Comparison of ENCODE assay signal across 14 cellular contexts in the genomic region with DNA sequence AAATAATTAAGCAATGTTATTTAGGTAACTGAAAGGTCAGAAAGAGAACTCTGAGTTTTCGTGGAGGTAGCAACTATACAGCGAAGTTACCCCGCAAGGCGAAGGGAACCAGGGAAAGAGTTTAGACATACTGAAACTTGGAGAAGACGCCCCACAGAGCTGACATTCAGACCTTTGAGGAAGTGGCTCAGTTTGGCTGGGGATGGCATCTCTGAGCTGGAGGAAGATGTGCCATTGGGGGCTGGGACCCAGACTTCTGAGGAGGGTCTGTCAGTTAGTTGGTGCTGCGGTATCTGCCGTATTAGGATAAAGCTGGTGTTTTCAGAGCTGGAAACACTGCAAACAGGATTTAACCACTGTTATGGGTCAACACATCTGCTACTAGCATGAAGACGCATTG.
DNase-seq lines count a peak whose midpoint lies in the region; ATAC-seq and TF ChIP-seq lines count a peak whose summit lies in the region.
"Had no signal": no experiment of that assay in that cellular context is flagged by ENCODE, and none has a peak within 500 bp of the region (broad histone marks: within the 10 kb centered on the region; RNA-seq: fewer than 3 reads in every experiment).

No MANE protein-coding gene starts in this region.

- TF ChIP-seq CTCF in OCI-LY3 (IDR thresholded peaks at IDR 0.05; ENCODE audit: low read depth, low read length): no peak
- no peak for TF ChIP-seq CTCF in neural progenitor cell (IDR thresholded peaks at IDR 0.05)

- H3K79me2 ChIP-seq in OCI-LY3 (ENCODE audit: low read length) (no peaks in the 10 kb centered on the region), neural progenitor cell (ENCODE audit: low read depth) (no peaks in the 10 kb centered on the region)

- no peaks in the 10 kb centered on the region for H3F3A ChIP-seq in neural progenitor cell (ENCODE audit: low read depth)

- H3K27ac ChIP-seq in OCI-LY3 (ENCODE audit: low read length): no peak overlapping the region
- H3K27ac ChIP-seq in neural progenitor cell: no peak overlapping the region
- H3K27ac ChIP-seq in caudate nucleus (ENCODE audit: low read depth, low read length): no peak overlapping the region
- H3K27ac ChIP-seq: 22Rv1, BLaER1 had no signal

- DNase-seq in SIG-M5 treated with dmso at 0.1 percent for 504 hours (lab: John Stamatoyannopoulos, UW; ENCODE audit: unreplicated experiment) (peak; percentile 13), SIG-M5 (lab: John Stamatoyannopoulos, UW) (no peak), neural progenitor cell (ENCODE audit: low spot score) (no peak), caudate nucleus (lab: John Stamatoyannopoulos, UW) (no peak), Right ventricle myocardium superior (no peak)
- DNase-seq: Caco-2; CD8-positive, alpha-beta memory T cell; DND-41; GDM1; H7 had no signal

- H3K4me2 ChIP-seq in OCI-LY3 (ENCODE audit: low read length): peak overlapping the region; percentile 21
- H3K4me2 ChIP-seq in neural progenitor cell: no peak overlapping the region
- H3K4me2 ChIP-seq: BLaER1 had no signal

- H2AFZ ChIP-seq in OCI-LY3 (ENCODE audit: low read depth, low read length) (no peak overlapping the region), neural progenitor cell (replicated peaks) (peak overlapping the region; percentile 57)

- no peak for ATAC-seq in GM21717 (IDR thresholded peaks at IDR 0.05; ENCODE audit: unreplicated experiment)
- no peak for ATAC-seq in Right ventricle myocardium superior (ENCODE audit: poor library complexity)

- H3K9ac ChIP-seq in OCI-LY3 (ENCODE audit: low read length) (no peak overlapping the region), neural progenitor cell (no peak overlapping the region)
- H3K9ac ChIP-seq: BLaER1 had no signal

- H3K4me3 ChIP-seq in OCI-LY3 (ENCODE audit: low read length): no peak overlapping the region
- no peak overlapping the region for H3K4me3 ChIP-seq in neural progenitor cell
- H3K4me3 ChIP-seq: BLaER1 had no signal

- no peaks in the 10 kb centered on the region for H3K4me1 Mint-ChIP-seq in neural progenitor cell
- H3K4me1 Mint-ChIP-seq: CD8-positive, alpha-beta memory T cell had no signal

- H3K9me3 Mint-ChIP-seq in neural progenitor cell: peaks cover 7% of the 10 kb centered on the region

- H3K4me1 ChIP-seq in OCI-LY3 (ENCODE audit: low read length) (peaks cover 13% of the 10 kb centered on the region), neural progenitor cell (no peaks in the 10 kb centered on the region)
- H3K4me1 ChIP-seq: BLaER1 had no signal

- H3K9me3 ChIP-seq in OCI-LY3 (ENCODE audit: insufficient read depth, low read length): no peaks in the 10 kb centered on the region
- peaks cover 4% of the 10 kb centered on the region for H3K9me3 ChIP-seq in neural progenitor cell (ENCODE audit: low read depth)
- H3K9me3 ChIP-seq: BLaER1, Caco-2 had no signal

- no peaks in the 10 kb centered on the region for H3K36me3 Mint-ChIP-seq in neural progenitor cell
- H3K36me3 Mint-ChIP-seq: CD8-positive, alpha-beta memory T cell had no signal

- H3K27me3 ChIP-seq in OCI-LY3 (ENCODE audit: low read depth, low read length) (no peaks in the 10 kb centered on the region), neural progenitor cell (no peaks in the 10 kb centered on the region)
- H3K27me3 ChIP-seq: BLaER1 had no signal

- H3K36me3 ChIP-seq in OCI-LY3 (replicated peaks; ENCODE audit: low read depth, low read length): no peaks in the 10 kb centered on the region
- no peaks in the 10 kb centered on the region for H3K36me3 ChIP-seq in neural progenitor cell
- H3K36me3 ChIP-seq: BLaER1 had no signal

- H3K27ac Mint-ChIP-seq in neural progenitor cell: no peak overlapping the region
- H3K27ac Mint-ChIP-seq: CD8-positive, alpha-beta memory T cell had no signal

- no peaks in the 10 kb centered on the region for H3K27me3 Mint-ChIP-seq in neural progenitor cell (ENCODE audit: insufficient read depth, low read depth)

- intact Hi-C loops in Right ventricle myocardium superior (cut with DNase I): no loop called here

- no peaks in the 10 kb centered on the region for H4K20me1 ChIP-seq in OCI-LY3 (ENCODE audit: insufficient read depth, low read length)
- no peaks in the 10 kb centered on the region for H4K20me1 ChIP-seq in neural progenitor cell (ENCODE audit: low read depth)
- H4K20me1 ChIP-seq: BLaER1 had no signal

- H3K4me3 Mint-ChIP-seq in neural progenitor cell: no peak overlapping the region
- H3K4me3 Mint-ChIP-seq: CD8-positive, alpha-beta memory T cell had no signal
